ENCODE assay signal across 8 cellular contexts in the genomic region with DNA sequence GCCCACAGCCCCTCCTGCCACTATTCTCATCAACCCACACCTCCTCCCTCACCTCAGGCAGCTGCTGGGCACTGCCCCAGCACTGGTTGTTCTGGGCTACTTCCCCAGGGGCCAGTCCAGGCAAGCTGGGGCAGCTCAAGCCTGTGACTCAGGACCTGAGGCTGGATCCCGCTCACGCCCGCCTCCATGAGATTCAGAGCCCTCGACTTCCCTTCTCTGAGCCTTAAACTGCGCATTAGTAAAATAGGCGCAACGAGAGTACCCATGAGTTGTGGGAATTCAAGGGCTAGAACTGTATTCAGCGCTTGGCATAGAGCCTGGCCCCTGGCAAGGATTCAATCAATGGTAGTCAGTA. TPM values are rescaled to one million over a fixed set of nuclear protein-coding genes. Genes with fewer than 3 reads are reported as not detected.
DNase-seq lines count a peak whose midpoint lies in the region; ATAC-seq and TF ChIP-seq lines count a peak whose summit lies in the region.

No MANE protein-coding gene starts in this region.

- intact Hi-C loops in sigmoid colon (cut with DNase I) = loop anchor here (1.0 to 10.0 kb wide), 4 partner anchors 28 to 510 kb away; a partner anchor contains a TSS

- H3K4me2 ChIP-seq in hepatocyte = peak overlapping the region; percentile 74

- no peak for TF ChIP-seq CTCF in hepatocyte (IDR thresholded peaks at IDR 0.05; ENCODE audit: poor library complexity)
- no peak for TF ChIP-seq CTCF in sigmoid colon (IDR thresholded peaks at IDR 0.05)

- no peaks in the 10 kb centered on the region for H3K27me3 ChIP-seq in adipocyte (replicated peaks; ENCODE audit: control insufficient read depth, insufficient read depth, low read length)
- H3K27me3 ChIP-seq in hepatocyte = no peaks in the 10 kb centered on the region
- H3K27me3 ChIP-seq in sigmoid colon = no peaks in the 10 kb centered on the region

- peak overlapping the region; percentile 74 for H3K4me3 ChIP-seq in adipocyte (ENCODE audit: low read length)
- H3K4me3 ChIP-seq in hepatocyte = peak overlapping the region; percentile 6
- peak overlapping the region; percentile 36 to 59 (median 54) for H3K4me3 ChIP-seq in sigmoid colon

- no peaks in the 10 kb centered on the region for H4K20me1 ChIP-seq in hepatocyte (ENCODE audit: insufficient read depth, poor library complexity, severe bottlenecking)

- POLR2A ChIA-PET in activated CD4-positive, alpha-beta T cell treated with anti-CD3 and anti-CD28 coated beads, Interleukin-2, amount 10 ng/mL, durations not matched to agents 7 days and 5 days (lab: Charles Lee) = interaction anchor here (0.6 kb wide), 1 partner anchor 8 kb away, joined by 3 read pairs; no protein-coding TSS in a partner anchor

- H3K36me3 Mint-ChIP-seq in activated CD4-positive, alpha-beta T cell treated with anti-CD3 and anti-CD28 coated beads, Interleukin-2, amount 10 ng/mL, durations not matched to agents 7 days and 5 days (ENCODE audit: low read depth) = peaks cover 19% of the 10 kb centered on the region

- DNase-seq in activated CD4-positive, alpha-beta T cell treated with anti-CD3 and anti-CD28 coated beads, Interleukin-2, amount 10 ng/mL, durations not matched to agents 7 days and 5 days = no peak
- DNase-seq in activated CD4-positive, alpha-beta T cell treated with anti-CD3 and anti-CD28 coated beads for 1 hour = no peak
- DNase-seq in NCI-H2029 (lab: John Stamatoyannopoulos, UW) (peak; percentile 74), adipocyte (ENCODE audit: low read depth) (peak; percentile 89), hepatocyte (ENCODE audit: low spot score) (peak; percentile 79), sigmoid colon (peak; percentile 94), NCI-H187 (lab: John Stamatoyannopoulos, UW) (no peak)

- H3K9me3 ChIP-seq in adipocyte (ENCODE audit: control insufficient read depth, low read length) (no peaks in the 10 kb centered on the region), hepatocyte (ENCODE audit: low read depth) (no peaks in the 10 kb centered on the region), sigmoid colon (no peaks in the 10 kb centered on the region)

- H3K79me2 ChIP-seq in hepatocyte = no peaks in the 10 kb centered on the region

- peak overlapping the region; percentile 91 for H3K9ac ChIP-seq in adipocyte (ENCODE audit: low read length)

- peak overlapping the region; percentile 95 for H3K27ac ChIP-seq in hepatocyte
- H3K27ac ChIP-seq in sigmoid colon = peak overlapping the region; percentile 93 to 98 (median 96)

- peak overlapping the region; percentile 86 for H3K4me3 Mint-ChIP-seq in activated CD4-positive, alpha-beta T cell treated with anti-CD3 and anti-CD28 coated beads, Interleukin-2, amount 10 ng/mL, durations not matched to agents 7 days and 5 days

- peaks cover 8% of the 10 kb centered on the region for H3K9me3 Mint-ChIP-seq in activated CD4-positive, alpha-beta T cell treated with anti-CD3 and anti-CD28 coated beads, Interleukin-2, amount 10 ng/mL, durations not matched to agents 7 days and 5 days

- no peak for ATAC-seq in HG03442 (IDR thresholded peaks at IDR 0.05; ENCODE audit: unreplicated experiment)

- TF ChIP-seq EP300 in sigmoid colon (IDR thresholded peaks at IDR 0.05) = no peak

- H3K9me2 ChIP-seq in hepatocyte (replicated peaks; ENCODE audit: insufficient read depth) = no peaks in the 10 kb centered on the region

- CTCF ChIA-PET in activated CD4-positive, alpha-beta T cell treated with anti-CD3 and anti-CD28 coated beads, Interleukin-2, amount 10 ng/mL, durations not matched to agents 7 days and 5 days (lab: Charles Lee) = interaction anchor here (1.4 to 3.5 kb wide), 6 partner anchors 8 to 53 kb away, joined by 3 to 13 read pairs (median 8); no protein-coding TSS in a partner anchor

- no peaks in the 10 kb centered on the region for H3K27me3 Mint-ChIP-seq in activated CD4-positive, alpha-beta T cell treated with anti-CD3 and anti-CD28 coated beads, Interleukin-2, amount 10 ng/mL, durations not matched to agents 7 days and 5 days

- no peak for TF ChIP-seq POLR2A in sigmoid colon (IDR thresholded peaks at IDR 0.05)

- WGBS in hepatocyte (ENCODE audit: low lambda C conversion rate, missing lambda C conversion rate) = 51% methylated on average over 8 of the region's 8 CpGs
- 5 to 25% methylated on average over 8 of the region's 8 CpGs for WGBS in sigmoid colon, 2 donors

- peaks cover 44% of the 10 kb centered on the region for H3K4me1 ChIP-seq in adipocyte (ENCODE audit: control insufficient read depth, insufficient read depth, low read length)
- H3K4me1 ChIP-seq in hepatocyte (ENCODE audit: insufficient read depth) = peaks cover 31% of the 10 kb centered on the region
- H3K4me1 ChIP-seq in sigmoid colon = peaks cover 0 to 56% (median 52%) of the 10 kb centered on the region in 4 donors

- H3K36me3 ChIP-seq in adipocyte (ENCODE audit: control insufficient read depth, insufficient read depth, low read length, severe bottlenecking) (no peaks in the 10 kb centered on the region), hepatocyte (replicated peaks; ENCODE audit: insufficient read depth, low read depth) (no peaks in the 10 kb centered on the region), sigmoid colon (no peaks in the 10 kb centered on the region)

- H2AFZ ChIP-seq in hepatocyte = peak overlapping the region; percentile 61

- H3K27ac Mint-ChIP-seq in activated CD4-positive, alpha-beta T cell treated with anti-CD3 and anti-CD28 coated beads, Interleukin-2, amount 10 ng/mL, durations not matched to agents 7 days and 5 days = peak overlapping the region; percentile 80

- H3K4me1 Mint-ChIP-seq in activated CD4-positive, alpha-beta T cell treated with anti-CD3 and anti-CD28 coated beads, Interleukin-2, amount 10 ng/mL, durations not matched to agents 7 days and 5 days = peaks cover 75% of the 10 kb centered on the region

RNA-seq across cellular contexts. Expression of a gene that starts 0.8 kb away (rescaled TPM):
- 100 to 1,000 TPM; 126 to 128 TPM for total RNA-seq in activated CD4-positive, alpha-beta T cell treated with anti-CD3 and anti-CD28 coated beads, Interleukin-2, amount 10 ng/mL, durations not matched to agents 7 days and 5 days
- 32.8 and 38.7 TPM in 2 replicates for total RNA-seq in hepatocyte
- 157 and 202 TPM in 2 replicates for polyA plus RNA-seq in hepatocyte
- total RNA-seq in sigmoid colon = 10 to 100 TPM in 3 of 4 donors, 1 to 10 TPM in 1; 8.7 to 23.3 (median 16.8) TPM
- 10 to 100 TPM in 1 of 3 donors, 1 to 10 TPM in 2; 4.2 to 67.4 (median 6.0) TPM for polyA plus RNA-seq in sigmoid colon

Comparison
In these comparisons a context has a peak if more than half of its experiments do, and no peak if none do; other contexts are left out.
1. DNase-seq: peak in NCI-H2029 (single experiment), adipocyte (single experiment), hepatocyte (single experiment) and sigmoid colon (single experiment); none in activated CD4-positive, alpha-beta T cell treated with anti-CD3 and anti-CD28 coated beads, Interleukin-2, amount 10 ng/mL, durations not matched to agents 7 days and 5 days (single experiment), activated CD4-positive, alpha-beta T cell treated with anti-CD3 and anti-CD28 coated beads for 1 hour (single experiment) and NCI-H187 (0 of 2).
2. H3K4me3 ChIP-seq: peak in every context shown above with its lines; median percentile 74 in adipocyte; 54 in sigmoid colon; 6 in hepatocyte.